In genomic region chr9:129126789-129127618, GRCh38 we compare ENCODE assay signal across 15 cellular contexts. TPM values are rescaled to one million over a fixed set of nuclear protein-coding genes. Genes with fewer than 3 reads are reported as not detected.
DNase-seq lines count a peak whose midpoint lies in the region; ATAC-seq and TF ChIP-seq lines count a peak whose summit lies in the region.
"Had no signal": no experiment of that assay in that cellular context is flagged by ENCODE, and none has a peak within 500 bp of the region (broad histone marks: within the 10 kb centered on the region; RNA-seq: fewer than 3 reads in every experiment).

No MANE protein-coding gene starts in this region.

- intact Hi-C loops in right cardiac atrium (cut with DNase I) (no loop called here), left ventricle myocardium superior (cut with micrococcal nuclease) (no loop called here), lower leg skin (cut with DNase I; ENCODE audit: low total_unique reads) (no loop called here)

- H3K27ac Mint-ChIP-seq in type B pancreatic cell: peak overlapping the region; percentile 55
- H3K27ac Mint-ChIP-seq: activated T-cell treated with anti-CD3 and anti-CD28 coated beads, Interleukin-2, amount 50 U/mL, for 24 hours had no signal

- H3K4me1 ChIP-seq in right cardiac atrium (ENCODE audit: control insufficient read depth, insufficient read depth, low read length): no peaks in the 10 kb centered on the region

- H3K4me3 ChIP-seq in right cardiac atrium (ENCODE audit: low read length) (no peak overlapping the region), brain microvascular endothelial cell (ENCODE audit: low read depth, low read length) (no peak overlapping the region), lower leg skin (ENCODE audit: low read depth, poor library complexity, severe bottlenecking) (no peak overlapping the region)
- H3K4me3 ChIP-seq: MG63, SJSA1, spleen had no signal

- H3K27ac ChIP-seq in right cardiac atrium (ENCODE audit: low read length) (no peak overlapping the region), brain microvascular endothelial cell (peak overlapping the region; percentile 9)
- H3K27ac ChIP-seq: SJSA1 had no signal

- no peak for TF ChIP-seq CTCF in brain microvascular endothelial cell (IDR thresholded peaks at IDR 0.05; ENCODE audit: low read depth, low read length, missing control alignments)
- no peak for TF ChIP-seq CTCF in type B pancreatic cell (conservative IDR thresholded peaks at IDR 0.05)
- TF ChIP-seq CTCF in lower leg skin (IDR thresholded peaks at IDR 0.05): no peak
- no peak for TF ChIP-seq CTCF in GM13976 (IDR thresholded peaks at IDR 0.05; ENCODE audit: borderline replicate concordance, control extremely low read depth, extremely low read depth, insufficient read depth, missing control alignments)

- in situ Hi-C loops in brain microvascular endothelial cell (cut with HindIII; ENCODE audit: low pct_ligation_motif_present, low sequenced_read_pairs) (no loop called here), GM13976 (cut with MboI; ENCODE audit: low sequenced_read_pairs, unreplicated experiment) (loop anchor here (25.0 kb wide), 1 partner anchor 660 kb away; no protein-coding TSS in a partner anchor)

- peak in 1 of 2 donors; percentile 9 for ATAC-seq in right cardiac atrium
- no peak for ATAC-seq in left ventricle myocardium superior
- ATAC-seq: naive thymus-derived CD8-positive, alpha-beta T cell had no signal

- H3K36me3 Mint-ChIP-seq in type B pancreatic cell: peaks cover 24% of the 10 kb centered on the region

- no peaks in the 10 kb centered on the region for H3K27me3 Mint-ChIP-seq in type B pancreatic cell
- H3K27me3 Mint-ChIP-seq: activated T-cell treated with anti-CD3 and anti-CD28 coated beads, Interleukin-2, amount 50 U/mL, for 24 hours; naive thymus-derived CD8-positive, alpha-beta T cell had no signal

- H3K9me3 Mint-ChIP-seq in type B pancreatic cell: no peaks in the 10 kb centered on the region
- H3K9me3 Mint-ChIP-seq: activated T-cell treated with anti-CD3 and anti-CD28 coated beads, Interleukin-2, amount 50 U/mL, for 24 hours; naive thymus-derived CD8-positive, alpha-beta T cell had no signal

- TF ChIP-seq POLR2A in lower leg skin (IDR thresholded peaks at IDR 0.05): no peak

- peaks cover 27% of the 10 kb centered on the region for H3K36me3 ChIP-seq in brain microvascular endothelial cell (replicated peaks)

- no peaks in the 10 kb centered on the region for H3K27me3 ChIP-seq in right cardiac atrium (ENCODE audit: control insufficient read depth, insufficient read depth)
- H3K27me3 ChIP-seq in brain microvascular endothelial cell (replicated peaks): no peaks in the 10 kb centered on the region
- H3K27me3 ChIP-seq: MG63, SJSA1, spleen had no signal

- DNase-seq in right cardiac atrium (peak in 2 of 3 donors; percentile 9 to 18), left ventricle myocardium superior (no peak), brain microvascular endothelial cell (no peak), medulla oblongata (ENCODE audit: extremely low spot score) (peak; percentile 62), type B pancreatic cell (ENCODE audit: extremely low spot score, unreplicated experiment) (no peak), lower leg skin (ENCODE audit: low spot score in 2 of 2) (no peak), NK-92 (lab: John Stamatoyannopoulos, UW; ENCODE audit: unreplicated experiment) (no peak), GM13976 (ENCODE audit: low spot score) (no peak)
- DNase-seq: activated CD4-positive, CD25-positive, alpha-beta regulatory T cell treated with anti-CD3 and anti-CD28 coated beads, Interleukin-2, amount 50 U/mL, for 72 hours; activated T-cell treated with anti-CD3 and anti-CD28 coated beads, Interleukin-2, amount 50 U/mL, for 24 hours; aorta; MG63; naive thymus-derived CD8-positive, alpha-beta T cell; spleen had no signal

- H3K4me1 Mint-ChIP-seq in type B pancreatic cell (ENCODE audit: unreplicated experiment): peaks cover 7% of the 10 kb centered on the region

- H3K9me3 ChIP-seq in right cardiac atrium (ENCODE audit: control insufficient read depth, low read length): no peaks in the 10 kb centered on the region
- H3K9me3 ChIP-seq: MG63, SJSA1, spleen had no signal

- no peak overlapping the region for H3K4me3 Mint-ChIP-seq in type B pancreatic cell
- H3K4me3 Mint-ChIP-seq: activated T-cell treated with anti-CD3 and anti-CD28 coated beads, Interleukin-2, amount 50 U/mL, for 24 hours; naive thymus-derived CD8-positive, alpha-beta T cell had no signal

- 57% methylated on average over 10 of the region's 10 CpGs for WGBS in right cardiac atrium
- WGBS in lower leg skin, 2 donors: 75 to 76% methylated on average over 10 of the region's 10 CpGs

RNA-seq across cellular contexts. Expression of gene PTPA, which starts 15.8 kb away (rescaled TPM):
- total RNA-seq in right cardiac atrium (100 to 1,000 TPM; 115 to 170 (median 144) TPM), left ventricle myocardium superior (186 TPM), type B pancreatic cell (ENCODE audit: low replicate concordance) (102 and 115 TPM in 2 replicates), lower leg skin (100 to 1,000 TPM in 1 of 4 donors, 10 to 100 TPM in 3; 62.9 to 104 (median 73.8) TPM)
- polyA plus RNA-seq in right cardiac atrium: 147 TPM

RNA-seq across cellular contexts. Expression of gene CRAT, which starts 16.4 kb away (rescaled TPM):
- total RNA-seq in right cardiac atrium (10 to 100 TPM; 47.0 to 69.9 (median 56.8) TPM), left ventricle myocardium superior (94.6 TPM), type B pancreatic cell (ENCODE audit: low replicate concordance) (14.5 and 28.4 TPM in 2 replicates), lower leg skin (10 to 100 TPM; 13.7 to 78.2 (median 31.3) TPM)
- polyA plus RNA-seq in right cardiac atrium: 63.3 TPM

RNA-seq across cellular contexts. Expression of gene DOLPP1, which starts 46.1 kb away (rescaled TPM):
- total RNA-seq in right cardiac atrium: 1 to 10 TPM; 6.3 to 7.3 (median 6.8) TPM
- 3.3 TPM for polyA plus RNA-seq in right cardiac atrium
- total RNA-seq in left ventricle myocardium superior: 5.2 TPM
- total RNA-seq in type B pancreatic cell (ENCODE audit: low replicate concordance): 20.2 and 21.1 TPM in 2 replicates
- total RNA-seq in lower leg skin: 10 to 100 TPM in 2 of 4 donors, 1 to 10 TPM in 2; 7.5 to 14.0 (median 10.7) TPM

RNA-seq across cellular contexts. Expression of gene IER5L, which starts 51.1 kb away (rescaled TPM):
- total RNA-seq in right cardiac atrium (1 to 10 TPM; 6.7 to 9.4 (median 8.7) TPM), left ventricle myocardium superior (3.5 TPM), type B pancreatic cell (ENCODE audit: low replicate concordance) (22.3 and 37.5 TPM in 2 replicates), lower leg skin (10 to 100 TPM; 10.9 to 16.1 (median 12.6) TPM)
- polyA plus RNA-seq in right cardiac atrium: 10.4 TPM

Comparison
In these comparisons a context has a peak if more than half of its experiments do, and no peak if none do; other contexts are left out.
1. DNase-seq: peak in right cardiac atrium (2 of 3) and medulla oblongata (single experiment); none in left ventricle myocardium superior (single experiment), brain microvascular endothelial cell (single experiment), type B pancreatic cell (single experiment), lower leg skin (0 of 2), NK-92 (single experiment) and GM13976 (single experiment).